In the genomic region with DNA sequence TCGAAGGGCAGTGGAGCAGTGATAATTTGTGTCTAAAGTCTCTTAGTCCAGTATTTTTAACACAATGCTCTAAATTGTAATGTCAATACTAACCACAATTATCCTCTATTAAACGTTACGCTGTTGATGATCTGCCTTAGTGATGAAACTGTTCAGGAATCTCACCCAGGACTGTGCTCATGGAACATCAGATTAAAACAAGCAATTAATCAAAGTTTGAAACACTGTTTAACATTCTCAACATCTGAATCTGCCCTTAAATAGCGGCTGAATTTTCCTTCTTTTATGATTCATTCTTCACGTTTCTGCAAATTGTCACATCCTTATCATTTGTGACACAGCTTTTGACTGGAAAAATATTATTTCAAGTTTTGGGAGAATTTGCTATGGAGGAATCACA, we compare ENCODE assay signal across 20 cellular contexts.
"Had no signal": no experiment of that assay in that cellular context is flagged by ENCODE, and none has a peak within 500 bp of the region (broad histone marks: within the 10 kb centered on the region; RNA-seq: fewer than 3 reads in every experiment).

No MANE protein-coding gene starts in this region.

- H3K27me3 ChIP-seq: sigmoid colon, testis, vagina had no signal

- DNase-seq: activated B cell treated with CpG ODN at 0.5 μM for 24 hours; activated CD4-positive, alpha-beta T cell treated with anti-CD3 and anti-CD28 coated beads for 36 hours; activated CD4-positive, alpha-beta T cell treated with anti-CD3 and anti-CD28 coated beads, Interleukin-2, amount 50 U/mL, for 4 hours; activated CD8-positive, alpha-beta memory T cell treated with anti-CD3 and anti-CD28 coated beads, Interleukin-2, amount 50 U/mL, for 48 hours; activated effector memory CD4-positive, alpha-beta T cell treated with Interleukin-2 at 50 U/mL for 16 hours; activated naive CD4-positive, alpha-beta T cell treated with anti-CD3 and anti-CD28 coated beads for 36 hours; activated naive CD8-positive, alpha-beta T cell treated with anti-CD3 and anti-CD28 coated beads, Interleukin-2, amount 10 ng/mL, durations not matched to agents 7 days and 5 days; activated T-cell treated with anti-CD3 and anti-CD28 coated beads, Interleukin-2, amount 50 U/mL, for 72 hours; amniotic stem cell; cerebellar nuclear complex; head of caudate nucleus; retina; sigmoid colon; stimulated activated CD4-positive, alpha-beta T cell treated with anti-CD3 and anti-CD28 coated beads, Interleukin-2, amount 100 ng/mL, for 48 hours; stimulated activated naive CD4-positive, alpha-beta T cell; testis had no signal

- H3K4me1 ChIP-seq: esophagus muscularis mucosa, gastroesophageal sphincter, sigmoid colon, testis, vagina had no signal

- H3K36me3 ChIP-seq: esophagus muscularis mucosa, gastroesophageal sphincter, sigmoid colon, vagina had no signal

- H3K4me3 ChIP-seq: coronary artery, esophagus muscularis mucosa, gastroesophageal sphincter, sigmoid colon, testis, vagina had no signal

- H3K27ac ChIP-seq: coronary artery, esophagus muscularis mucosa, gastroesophageal sphincter, sigmoid colon, testis, vagina had no signal

- H3K9me3 ChIP-seq: esophagus muscularis mucosa, gastroesophageal sphincter, sigmoid colon, testis, vagina had no signal
